In genomic region chr15:59298876-59299275, GRCh38 we compare ENCODE assay signal across 18 cellular contexts.
DNase-seq lines count a peak whose midpoint lies in the region; ATAC-seq and TF ChIP-seq lines count a peak whose summit lies in the region.
"Had no signal": no experiment of that assay in that cellular context is flagged by ENCODE, and none has a peak within 500 bp of the region (broad histone marks: within the 10 kb centered on the region; RNA-seq: fewer than 3 reads in every experiment).

No MANE protein-coding gene starts in this region.

- TF ChIP-seq CTCF in SU-DHL-6 (IDR thresholded peaks at IDR 0.05; ENCODE audit: insufficient read depth, low read length, poor library complexity, severe bottlenecking) (no peak), foreskin keratinocyte (conservative IDR thresholded peaks at IDR 0.05) (no peak), spleen (IDR thresholded peaks at IDR 0.05 in 8 of 11, conservative IDR thresholded peaks at IDR 0.05 in 3 of 11) (no peak), stomach (IDR thresholded peaks at IDR 0.05) (no peak)

- peaks cover 55% of the 10 kb centered on the region for H3K4me1 Mint-ChIP-seq in activated CD4-positive, alpha-beta T cell treated with anti-CD3 and anti-CD28 coated beads, Interleukin-2, amount 10 ng/mL, durations not matched to agents 24 days and 14 days
- peaks cover 39% of the 10 kb centered on the region for H3K4me1 Mint-ChIP-seq in activated CD4-positive, alpha-beta T cell treated with anti-CD3 and anti-CD28 coated beads for 36 hours

- H3K4me3 ChIP-seq in SU-DHL-6 (ENCODE audit: insufficient read depth, low read length, poor library complexity, severe bottlenecking) (no peak overlapping the region), spleen (no peak overlapping the region), stomach (no peak overlapping the region)
- H3K4me3 ChIP-seq: neural progenitor cell had no signal

- no peak for ATAC-seq in activated CD4-positive, alpha-beta T cell treated with anti-CD3 and anti-CD28 coated beads for 36 hours
- ATAC-seq in foreskin keratinocyte: no peak
- ATAC-seq in HG02763 (IDR thresholded peaks at IDR 0.05; ENCODE audit: unreplicated experiment): no peak
- ATAC-seq: left lobe of liver had no signal

- peak overlapping the region; percentile 76 for H3K27ac ChIP-seq in SU-DHL-6 (ENCODE audit: low read depth, low read length)
- H3K27ac ChIP-seq in foreskin keratinocyte: peak overlapping the region; percentile 90
- H3K27ac ChIP-seq in spleen: peak overlapping the region in 5 of 8 donors; percentile 39 to 79 (median 50)
- peak overlapping the region in 1 of 5 donors; percentile 72 for H3K27ac ChIP-seq in stomach
- H3K27ac ChIP-seq: 22Rv1, KMS-11, neural progenitor cell had no signal

- peaks cover 46% of the 10 kb centered on the region for H3F3A ChIP-seq in SU-DHL-6 (ENCODE audit: insufficient read depth)

- TF ChIP-seq POLR2A in spleen (IDR thresholded peaks at IDR 0.05) (no peak), stomach (IDR thresholded peaks at IDR 0.05) (no peak)

- WGBS in spleen, 5 donors: 77 to 91% (median 89%) methylated on average over 3 of the region's 3 CpGs
- 85 to 92% (median 91%) methylated on average over 3 of the region's 3 CpGs for WGBS in stomach, 5 donors

- DNase-seq in activated CD4-positive, alpha-beta T cell treated with anti-CD3 and anti-CD28 coated beads, Interleukin-2, amount 10 ng/mL, durations not matched to agents 24 days and 14 days: no peak
- no peak for DNase-seq in activated CD4-positive, alpha-beta T cell treated with anti-CD3 and anti-CD28 coated beads for 36 hours
- no peak for DNase-seq in foreskin keratinocyte
- no peak for DNase-seq in spleen
- DNase-seq in iPS-NIHi11 (ENCODE audit: low spot score): no peak
- DNase-seq in stomach: no peak
- DNase-seq: activated CD8-positive, alpha-beta memory T cell treated with anti-CD3 and anti-CD28 coated beads, Interleukin-2, amount 50 U/mL, for 4 hours; activated naive CD4-positive, alpha-beta T cell; aorta; Caco-2; H9; NCI-H187 treated with DMSO at 0.1 percent for 48 hours had no signal

- H3K36me3 Mint-ChIP-seq in activated CD4-positive, alpha-beta T cell treated with anti-CD3 and anti-CD28 coated beads, Interleukin-2, amount 10 ng/mL, durations not matched to agents 24 days and 14 days (ENCODE audit: low read depth): peaks cover 4% of the 10 kb centered on the region
- H3K36me3 Mint-ChIP-seq in activated CD4-positive, alpha-beta T cell treated with anti-CD3 and anti-CD28 coated beads for 36 hours (ENCODE audit: low read depth): no peaks in the 10 kb centered on the region
- H3K36me3 Mint-ChIP-seq: neural progenitor cell had no signal

- TF ChIP-seq EP300 in stomach (IDR thresholded peaks at IDR 0.05): no peak

- POLR2A ChIA-PET in activated CD4-positive, alpha-beta T cell treated with anti-CD3 and anti-CD28 coated beads for 36 hours (lab: Charles Lee): no interaction called here

- no peaks in the 10 kb centered on the region for H3K9me3 Mint-ChIP-seq in activated CD4-positive, alpha-beta T cell treated with anti-CD3 and anti-CD28 coated beads, Interleukin-2, amount 10 ng/mL, durations not matched to agents 24 days and 14 days
- no peaks in the 10 kb centered on the region for H3K9me3 Mint-ChIP-seq in activated CD4-positive, alpha-beta T cell treated with anti-CD3 and anti-CD28 coated beads for 36 hours (ENCODE audit: low read depth)
- H3K9me3 Mint-ChIP-seq: H9, neural progenitor cell had no signal

- H3K36me3 ChIP-seq in SU-DHL-6 (ENCODE audit: low read length): peaks cover 6% of the 10 kb centered on the region; the same call in 1 of the 2 replicates
- H3K36me3 ChIP-seq in spleen: no peaks in the 10 kb centered on the region
- H3K36me3 ChIP-seq in stomach: no peaks in the 10 kb centered on the region
- H3K36me3 ChIP-seq: neural progenitor cell had no signal

- H3K27ac Mint-ChIP-seq in activated CD4-positive, alpha-beta T cell treated with anti-CD3 and anti-CD28 coated beads, Interleukin-2, amount 10 ng/mL, durations not matched to agents 24 days and 14 days: peak overlapping the region; percentile 36
- no peak overlapping the region for H3K27ac Mint-ChIP-seq in activated CD4-positive, alpha-beta T cell treated with anti-CD3 and anti-CD28 coated beads for 36 hours

- H3K9ac ChIP-seq in SU-DHL-6 (ENCODE audit: low read length): no peak overlapping the region
- H3K9ac ChIP-seq: KMS-11, neural progenitor cell had no signal

- H3K4me3 Mint-ChIP-seq in activated CD4-positive, alpha-beta T cell treated with anti-CD3 and anti-CD28 coated beads, Interleukin-2, amount 10 ng/mL, durations not matched to agents 24 days and 14 days: peak overlapping the region; percentile 65
- H3K4me3 Mint-ChIP-seq in activated CD4-positive, alpha-beta T cell treated with anti-CD3 and anti-CD28 coated beads for 36 hours: no peak overlapping the region
- H3K4me3 Mint-ChIP-seq: H9, neural progenitor cell had no signal

- H3K4me2 ChIP-seq in SU-DHL-6 (ENCODE audit: low read depth, low read length, poor library complexity, severe bottlenecking): peak overlapping the region; percentile 66
- H3K4me2 ChIP-seq: KMS-11, neural progenitor cell had no signal

- H3K9me3 ChIP-seq in SU-DHL-6 (ENCODE audit: insufficient read depth, low read length) (no peaks in the 10 kb centered on the region), spleen (no peaks in the 10 kb centered on the region), stomach (no peaks in the 10 kb centered on the region)
- H3K9me3 ChIP-seq: Caco-2 had no signal

- peaks cover 40% of the 10 kb centered on the region for H4K20me1 ChIP-seq in SU-DHL-6 (ENCODE audit: low read depth, low read length)

- no peak overlapping the region for H2AFZ ChIP-seq in SU-DHL-6 (ENCODE audit: low read depth, low read length, severe bottlenecking)
- H2AFZ ChIP-seq: neural progenitor cell had no signal

- no peaks in the 10 kb centered on the region for H3K9me2 ChIP-seq in SU-DHL-6 (replicated peaks; ENCODE audit: insufficient read depth, low read length)

- H3K27me3 ChIP-seq in SU-DHL-6 (ENCODE audit: low read length) (no peaks in the 10 kb centered on the region), foreskin keratinocyte (no peaks in the 10 kb centered on the region), spleen (replicated peaks in 1 of 7) (no peaks in the 10 kb centered on the region), stomach (no peaks in the 10 kb centered on the region)
- H3K27me3 ChIP-seq: neural progenitor cell had no signal

- CTCF ChIA-PET in activated CD4-positive, alpha-beta T cell treated with anti-CD3 and anti-CD28 coated beads for 36 hours (lab: Charles Lee): interaction anchor here (0.7 kb wide), 1 partner anchor 549 kb away, joined by 3 read pairs; no protein-coding TSS in a partner anchor

- H3K79me2 ChIP-seq in SU-DHL-6 (ENCODE audit: insufficient read depth, low read length): peaks cover 99% of the 10 kb centered on the region

- H3K27me3 Mint-ChIP-seq in activated CD4-positive, alpha-beta T cell treated with anti-CD3 and anti-CD28 coated beads, Interleukin-2, amount 10 ng/mL, durations not matched to agents 24 days and 14 days: peaks cover 1% of the 10 kb centered on the region
- H3K27me3 Mint-ChIP-seq in activated CD4-positive, alpha-beta T cell treated with anti-CD3 and anti-CD28 coated beads for 36 hours: no peaks in the 10 kb centered on the region

- intact Hi-C loops in activated CD4-positive, alpha-beta T cell treated with anti-CD3 and anti-CD28 coated beads, Interleukin-2, amount 10 ng/mL, durations not matched to agents 24 days and 14 days (cut with micrococcal nuclease): loop anchor here (1.0 to 2.0 kb wide), 3 partner anchors 25 to 52 kb away; no protein-coding TSS in a partner anchor
- intact Hi-C loops in activated CD4-positive, alpha-beta T cell treated with anti-CD3 and anti-CD28 coated beads for 36 hours (cut with DNase I, micrococcal nuclease): loop anchor here (1.0 to 5.0 kb wide), 3 partner anchors 42 to 322 kb away; no protein-coding TSS in a partner anchor
- intact Hi-C loops in spleen (cut with DNase I; ENCODE audit: low total_unique reads) (no loop called here), stomach (cut with DNase I; ENCODE audit: low total_unique reads) (no loop called here)

- peaks cover 63% of the 10 kb centered on the region for H3K4me1 ChIP-seq in foreskin keratinocyte
- peaks cover 35 to 100% (median 67%) of the 10 kb centered on the region in 6 donors for H3K4me1 ChIP-seq in spleen
- peaks cover 21 to 73% (median 41%) of the 10 kb centered on the region in 4 donors for H3K4me1 ChIP-seq in stomach

Comparison
In these comparisons a context has a peak if more than half of its experiments do, and no peak if none do; other contexts are left out.
1. intact Hi-C loops: an anchor here in activated CD4-positive, alpha-beta T cell treated with anti-CD3 and anti-CD28 coated beads, Interleukin-2, amount 10 ng/mL, durations not matched to agents 24 days and 14 days (1.0 to 2.0 kb wide) and activated CD4-positive, alpha-beta T cell treated with anti-CD3 and anti-CD28 coated beads for 36 hours (1.0 to 5.0 kb wide); none called in spleen and stomach.